2 cellular contexts compared by ENCODE assay signal in the genomic region with DNA sequence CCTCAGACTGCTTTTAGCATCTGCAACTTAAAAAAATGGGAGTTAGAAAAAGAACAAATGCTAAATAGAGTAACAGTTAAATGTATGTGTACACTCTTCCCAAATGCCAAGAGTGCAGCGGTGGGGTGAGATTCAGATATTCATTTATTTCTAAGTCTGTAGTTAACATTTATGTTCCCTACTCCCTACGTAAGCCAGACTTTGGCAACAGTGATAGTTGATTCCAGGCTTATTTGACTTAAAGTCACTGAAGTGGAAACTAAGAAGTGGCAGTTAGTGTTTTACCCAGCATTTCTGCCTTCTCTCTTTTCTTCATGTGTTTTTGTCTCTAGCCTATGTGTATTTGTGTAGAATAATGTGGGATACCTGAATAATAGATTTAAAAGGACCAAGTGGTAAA.
TF ChIP-seq lines count a peak whose summit lies in the region.

No MANE protein-coding gene starts in this region.

TF ChIP-seq in HepG2, 621 proteins besides CTCF, POLR2A, EP300 and RAD21:
- TF ChIP-seq, protein P1, sequence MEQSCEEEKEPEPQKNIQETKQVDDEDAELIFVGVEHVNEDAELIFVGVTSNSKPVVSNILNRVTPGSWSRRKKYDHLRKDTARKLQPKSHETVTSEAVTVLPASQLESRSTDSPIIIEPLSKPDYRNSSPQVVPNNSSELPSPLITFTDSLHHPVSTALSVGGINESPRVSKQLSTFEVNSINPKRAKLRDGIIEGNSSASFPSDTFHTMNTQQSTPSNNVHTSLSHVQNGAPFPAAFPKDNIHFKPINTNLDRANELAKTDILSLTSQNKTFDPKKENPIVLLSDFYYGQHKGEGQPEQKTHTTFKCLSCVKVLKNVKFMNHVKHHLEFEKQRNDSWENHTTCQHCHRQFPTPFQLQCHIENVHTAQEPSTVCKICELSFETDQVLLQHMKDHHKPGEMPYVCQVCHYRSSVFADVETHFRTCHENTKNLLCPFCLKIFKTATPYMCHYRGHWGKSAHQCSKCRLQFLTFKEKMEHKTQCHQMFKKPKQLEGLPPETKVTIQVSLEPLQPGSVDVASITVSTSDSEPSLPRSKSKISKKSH (CRISPR knock-in tag; IDR thresholded peaks at IDR 0.05; ENCODE audit: borderline replicate concordance) = no peak
- TF ChIP-seq RBM22 (optimal IDR thresholded peaks at IDR 0.05; ENCODE audit: low read length) (peak; percentile 92), RFX1 (IDR thresholded peaks at IDR 0.05) (no peak), ZNF33B (CRISPR knock-in tag; IDR thresholded peaks at IDR 0.05) (no peak), AGO2 (optimal IDR thresholded peaks at IDR 0.05; ENCODE audit: low read depth, low read length) (peak; percentile 14), TOPORS (CRISPR knock-in tag; IDR thresholded peaks at IDR 0.05) (no peak)
- TF ChIP-seq, protein P2, sequence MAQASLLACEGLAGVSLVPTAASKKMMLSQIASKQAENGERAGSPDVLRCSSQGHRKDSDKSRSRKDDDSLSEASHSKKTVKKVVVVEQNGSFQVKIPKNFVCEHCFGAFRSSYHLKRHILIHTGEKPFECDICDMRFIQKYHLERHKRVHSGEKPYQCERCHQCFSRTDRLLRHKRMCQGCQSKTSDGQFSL (CRISPR knock-in tag; IDR thresholded peaks at IDR 0.05) = no peak

TF ChIP-seq in K562, 482 proteins besides CTCF, POLR2A, EP300 and RAD21:
- TF ChIP-seq, protein P3, sequence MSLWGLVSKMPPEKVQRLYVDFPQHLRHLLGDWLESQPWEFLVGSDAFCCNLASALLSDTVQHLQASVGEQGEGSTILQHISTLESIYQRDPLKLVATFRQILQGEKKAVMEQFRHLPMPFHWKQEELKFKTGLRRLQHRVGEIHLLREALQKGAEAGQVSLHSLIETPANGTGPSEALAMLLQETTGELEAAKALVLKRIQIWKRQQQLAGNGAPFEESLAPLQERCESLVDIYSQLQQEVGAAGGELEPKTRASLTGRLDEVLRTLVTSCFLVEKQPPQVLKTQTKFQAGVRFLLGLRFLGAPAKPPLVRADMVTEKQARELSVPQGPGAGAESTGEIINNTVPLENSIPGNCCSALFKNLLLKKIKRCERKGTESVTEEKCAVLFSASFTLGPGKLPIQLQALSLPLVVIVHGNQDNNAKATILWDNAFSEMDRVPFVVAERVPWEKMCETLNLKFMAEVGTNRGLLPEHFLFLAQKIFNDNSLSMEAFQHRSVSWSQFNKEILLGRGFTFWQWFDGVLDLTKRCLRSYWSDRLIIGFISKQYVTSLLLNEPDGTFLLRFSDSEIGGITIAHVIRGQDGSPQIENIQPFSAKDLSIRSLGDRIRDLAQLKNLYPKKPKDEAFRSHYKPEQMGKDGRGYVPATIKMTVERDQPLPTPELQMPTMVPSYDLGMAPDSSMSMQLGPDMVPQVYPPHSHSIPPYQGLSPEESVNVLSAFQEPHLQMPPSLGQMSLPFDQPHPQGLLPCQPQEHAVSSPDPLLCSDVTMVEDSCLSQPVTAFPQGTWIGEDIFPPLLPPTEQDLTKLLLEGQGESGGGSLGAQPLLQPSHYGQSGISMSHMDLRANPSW (CRISPR knock-in tag; IDR thresholded peaks at IDR 0.05) = 0 out of 2 replicates have a peak, but pooled peaks have one; percentile 54
- TF ChIP-seq RBM39 (optimal IDR thresholded peaks at IDR 0.05; ENCODE audit: low read depth, low read length) (no peak), TARDBP (IDR thresholded peaks at IDR 0.05) (no peak), CEBPG (CRISPR knock-in tag; IDR thresholded peaks at IDR 0.05) (no peak), CEBPG (tag; conservative IDR thresholded peaks at IDR 0.05 in 1 of 2, IDR thresholded peaks at IDR 0.05 in 1 of 2) (no peak), SMARCC2 (IDR thresholded peaks at IDR 0.05; ENCODE audit: low read depth) (no peak), ARID2 (IDR thresholded peaks at IDR 0.05) (no peak), ETV6 (IDR thresholded peaks at IDR 0.05; ENCODE audit: borderline replicate concordance in 1 of 2, low read depth in 2 of 2, low read length in 1 of 2) (no peak), ETV6 (CRISPR knock-in tag; IDR thresholded peaks at IDR 0.05; ENCODE audit: borderline replicate concordance) (no peak), MCM7 (IDR thresholded peaks at IDR 0.05) (no peak), RBM34 (IDR thresholded peaks at IDR 0.05; ENCODE audit: borderline replicate concordance, insufficient read depth, low read length) (no peak), SMAD1 (IDR thresholded peaks at IDR 0.05; ENCODE audit: low read depth, low read length, partially characterized antibody) (no peak), POLR2AphosphoS5 (IDR thresholded peaks at IDR 0.05; ENCODE audit: control insufficient read depth, insufficient read depth, low read depth, low read length) (no peak), MED1 (CRISPR knock-in tag; IDR thresholded peaks at IDR 0.05; ENCODE audit: borderline replicate concordance) (no peak), ZNF316 (IDR thresholded peaks at IDR 0.05) (no peak)
- TF ChIP-seq, protein P4, sequence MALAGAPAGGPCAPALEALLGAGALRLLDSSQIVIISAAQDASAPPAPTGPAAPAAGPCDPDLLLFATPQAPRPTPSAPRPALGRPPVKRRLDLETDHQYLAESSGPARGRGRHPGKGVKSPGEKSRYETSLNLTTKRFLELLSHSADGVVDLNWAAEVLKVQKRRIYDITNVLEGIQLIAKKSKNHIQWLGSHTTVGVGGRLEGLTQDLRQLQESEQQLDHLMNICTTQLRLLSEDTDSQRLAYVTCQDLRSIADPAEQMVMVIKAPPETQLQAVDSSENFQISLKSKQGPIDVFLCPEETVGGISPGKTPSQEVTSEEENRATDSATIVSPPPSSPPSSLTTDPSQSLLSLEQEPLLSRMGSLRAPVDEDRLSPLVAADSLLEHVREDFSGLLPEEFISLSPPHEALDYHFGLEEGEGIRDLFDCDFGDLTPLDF (CRISPR knock-in tag; IDR thresholded peaks at IDR 0.05) = peak; percentile 61; the same call in 1 of the 2 replicates
- TF ChIP-seq, protein P5, sequence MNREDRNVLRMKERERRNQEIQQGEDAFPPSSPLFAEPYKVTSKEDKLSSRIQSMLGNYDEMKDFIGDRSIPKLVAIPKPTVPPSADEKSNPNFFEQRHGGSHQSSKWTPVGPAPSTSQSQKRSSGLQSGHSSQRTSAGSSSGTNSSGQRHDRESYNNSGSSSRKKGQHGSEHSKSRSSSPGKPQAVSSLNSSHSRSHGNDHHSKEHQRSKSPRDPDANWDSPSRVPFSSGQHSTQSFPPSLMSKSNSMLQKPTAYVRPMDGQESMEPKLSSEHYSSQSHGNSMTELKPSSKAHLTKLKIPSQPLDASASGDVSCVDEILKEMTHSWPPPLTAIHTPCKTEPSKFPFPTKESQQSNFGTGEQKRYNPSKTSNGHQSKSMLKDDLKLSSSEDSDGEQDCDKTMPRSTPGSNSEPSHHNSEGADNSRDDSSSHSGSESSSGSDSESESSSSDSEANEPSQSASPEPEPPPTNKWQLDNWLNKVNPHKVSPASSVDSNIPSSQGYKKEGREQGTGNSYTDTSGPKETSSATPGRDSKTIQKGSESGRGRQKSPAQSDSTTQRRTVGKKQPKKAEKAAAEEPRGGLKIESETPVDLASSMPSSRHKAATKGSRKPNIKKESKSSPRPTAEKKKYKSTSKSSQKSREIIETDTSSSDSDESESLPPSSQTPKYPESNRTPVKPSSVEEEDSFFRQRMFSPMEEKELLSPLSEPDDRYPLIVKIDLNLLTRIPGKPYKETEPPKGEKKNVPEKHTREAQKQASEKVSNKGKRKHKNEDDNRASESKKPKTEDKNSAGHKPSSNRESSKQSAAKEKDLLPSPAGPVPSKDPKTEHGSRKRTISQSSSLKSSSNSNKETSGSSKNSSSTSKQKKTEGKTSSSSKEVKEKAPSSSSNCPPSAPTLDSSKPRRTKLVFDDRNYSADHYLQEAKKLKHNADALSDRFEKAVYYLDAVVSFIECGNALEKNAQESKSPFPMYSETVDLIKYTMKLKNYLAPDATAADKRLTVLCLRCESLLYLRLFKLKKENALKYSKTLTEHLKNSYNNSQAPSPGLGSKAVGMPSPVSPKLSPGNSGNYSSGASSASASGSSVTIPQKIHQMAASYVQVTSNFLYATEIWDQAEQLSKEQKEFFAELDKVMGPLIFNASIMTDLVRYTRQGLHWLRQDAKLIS (CRISPR knock-in tag; IDR thresholded peaks at IDR 0.05) = no peak
- TF ChIP-seq, protein P6, sequence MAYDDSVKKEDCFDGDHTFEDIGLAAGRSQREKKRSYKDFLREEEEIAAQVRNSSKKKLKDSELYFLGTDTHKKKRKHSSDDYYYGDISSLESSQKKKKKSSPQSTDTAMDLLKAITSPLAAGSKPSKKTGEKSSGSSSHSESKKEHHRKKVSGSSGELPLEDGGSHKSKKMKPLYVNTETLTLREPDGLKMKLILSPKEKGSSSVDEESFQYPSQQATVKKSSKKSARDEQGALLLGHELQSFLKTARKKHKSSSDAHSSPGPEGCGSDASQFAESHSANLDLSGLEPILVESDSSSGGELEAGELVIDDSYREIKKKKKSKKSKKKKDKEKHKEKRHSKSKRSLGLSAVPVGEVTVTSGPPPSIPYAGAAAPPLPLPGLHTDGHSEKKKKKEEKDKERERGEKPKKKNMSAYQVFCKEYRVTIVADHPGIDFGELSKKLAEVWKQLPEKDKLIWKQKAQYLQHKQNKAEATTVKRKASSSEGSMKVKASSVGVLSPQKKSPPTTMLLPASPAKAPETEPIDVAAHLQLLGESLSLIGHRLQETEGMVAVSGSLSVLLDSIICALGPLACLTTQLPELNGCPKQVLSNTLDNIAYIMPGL (CRISPR knock-in tag; IDR thresholded peaks at IDR 0.05) = 0 out of 2 replicates have a peak, but pooled peaks have one; percentile 50
